17 cellular contexts compared by ENCODE assay signal in the genomic region with DNA sequence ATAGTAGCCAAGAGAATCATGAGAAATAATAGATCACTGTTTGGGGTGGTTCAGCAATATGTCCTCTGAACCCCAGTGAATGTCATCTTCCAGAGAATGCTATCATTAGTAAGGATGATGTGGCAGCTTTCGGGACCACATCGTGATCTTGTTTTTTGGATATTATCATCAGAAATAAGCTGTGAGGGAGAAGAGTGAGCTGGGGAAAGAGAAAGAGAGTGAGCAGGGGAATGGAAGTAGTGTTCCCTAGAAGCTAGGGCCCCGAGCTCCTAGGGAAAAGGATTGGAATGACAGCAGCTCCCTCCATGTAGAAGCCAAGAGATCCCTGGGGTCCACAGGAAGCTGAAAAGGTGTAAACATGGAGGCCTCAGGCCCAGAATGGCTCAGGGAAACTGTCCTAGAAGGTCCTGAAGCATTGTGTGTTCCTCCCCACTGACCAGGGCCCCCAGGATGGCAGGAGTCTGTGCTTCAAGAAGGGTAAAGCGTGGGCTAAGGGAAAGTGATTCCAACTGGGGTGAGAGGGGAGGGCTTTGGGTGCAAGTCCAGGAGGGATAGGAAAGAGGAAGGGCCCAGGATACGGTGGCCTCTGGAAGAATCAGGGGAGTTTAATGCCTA. TPM values are rescaled to one million over a fixed set of nuclear protein-coding genes. Genes with fewer than 3 reads are reported as not detected.
A peak's percentile ranks its signal among the peaks of the same experiment; 100 is the strongest.
DNase-seq lines count a peak whose midpoint lies in the region; ATAC-seq and TF ChIP-seq lines count a peak whose summit lies in the region.
"Had no signal": no experiment of that assay in that cellular context is flagged by ENCODE, and none has a peak within 500 bp of the region (broad histone marks: within the 10 kb centered on the region; RNA-seq: fewer than 3 reads in every experiment).

No MANE protein-coding gene starts in this region.

- in situ Hi-C loops in transverse colon (cut with MboI; ENCODE audit: low pct_ligation_motif_present in 1 of 4, low pct_unique_long_range_greater_than_20kb in 1 of 4, low sequenced_read_pairs in 3 of 4): no loop called here

- no peak for ATAC-seq in activated naive CD8-positive, alpha-beta T cell treated with anti-CD3 and anti-CD28 coated beads, Interleukin-2, amount 10 ng/mL, durations not matched to agents 7 days and 5 days (ENCODE audit: low read depth)
- ATAC-seq in activated T-helper 17 cell treated with anti-CD3 and anti-CD28 coated beads, Interleukin-2, amount 50 U/mL, for 72 hours (replicated peaks): no peak
- ATAC-seq in naive thymus-derived CD8-positive, alpha-beta T cell: no peak
- no peak for ATAC-seq in GM18502 (IDR thresholded peaks at IDR 0.05; ENCODE audit: poor library complexity, unreplicated experiment)
- ATAC-seq: esophagus mucosa had no signal

- no peak for DNase-seq in activated naive CD8-positive, alpha-beta T cell treated with anti-CD3 and anti-CD28 coated beads, Interleukin-2, amount 10 ng/mL, durations not matched to agents 7 days and 5 days
- no peak for DNase-seq in activated naive CD8-positive, alpha-beta T cell treated with anti-CD3 and anti-CD28 coated beads for 36 hours
- DNase-seq in naive thymus-derived CD8-positive, alpha-beta T cell: no peak
- DNase-seq in transverse colon (peak; percentile 4), WERI-Rb-1 (no peak), OCI-M1 (lab: John Stamatoyannopoulos, UW) (no peak)
- DNase-seq: activated gamma-delta T cell, GDM1, HCEC 1CT, immature natural killer cell, mammary epithelial cell, NCI-H1105, NCI-H2171 treated with DMSO at 0.1 percent for 48 hours had no signal

- H3K27me3 ChIP-seq in transverse colon: no peaks in the 10 kb centered on the region
- H3K27me3 ChIP-seq in WERI-Rb-1 (ENCODE audit: insufficient read depth, low read depth, severe bottlenecking): no peaks in the 10 kb centered on the region

- TF ChIP-seq POLR2A in transverse colon (IDR thresholded peaks at IDR 0.05): no peak

- intact Hi-C loops in transverse colon (cut with DNase I; ENCODE audit: low total_unique reads): no loop called here

- POLR2A ChIA-PET in activated naive CD8-positive, alpha-beta T cell treated with anti-CD3 and anti-CD28 coated beads, Interleukin-2, amount 10 ng/mL, durations not matched to agents 7 days and 5 days (lab: Charles Lee): interaction anchor here (1.0 to 1.9 kb wide), 3 partner anchors 8 to 56 kb away, joined by 3 to 5 read pairs (median 5); no protein-coding TSS in a partner anchor
- POLR2A ChIA-PET in naive thymus-derived CD8-positive, alpha-beta T cell (lab: Charles Lee): interaction anchor here (1.3 to 12.4 kb wide), 4 partner anchors 15 to 93 kb away, joined by 4 to 208 read pairs (median 68); a partner anchor contains a TSS

- H3K4me1 ChIP-seq in transverse colon: peaks cover 17 to 73% (median 32%) of the 10 kb centered on the region in 4 donors

- peaks cover 56% of the 10 kb centered on the region for H3K4me1 Mint-ChIP-seq in activated naive CD8-positive, alpha-beta T cell treated with anti-CD3 and anti-CD28 coated beads, Interleukin-2, amount 10 ng/mL, durations not matched to agents 7 days and 5 days
- peaks cover 56% of the 10 kb centered on the region for H3K4me1 Mint-ChIP-seq in activated naive CD8-positive, alpha-beta T cell treated with anti-CD3 and anti-CD28 coated beads for 36 hours
- peaks cover 34% of the 10 kb centered on the region for H3K4me1 Mint-ChIP-seq in activated T-helper 17 cell treated with anti-CD3 and anti-CD28 coated beads, Interleukin-2, amount 50 U/mL, for 72 hours
- H3K4me1 Mint-ChIP-seq in naive thymus-derived CD8-positive, alpha-beta T cell: peaks cover 28 to 86% (median 75%) of the 10 kb centered on the region in 4 donors

- H3K4me3 Mint-ChIP-seq in activated naive CD8-positive, alpha-beta T cell treated with anti-CD3 and anti-CD28 coated beads, Interleukin-2, amount 10 ng/mL, durations not matched to agents 7 days and 5 days: no peak overlapping the region
- H3K4me3 Mint-ChIP-seq in activated naive CD8-positive, alpha-beta T cell treated with anti-CD3 and anti-CD28 coated beads for 36 hours: no peak overlapping the region
- H3K4me3 Mint-ChIP-seq in activated T-helper 17 cell treated with anti-CD3 and anti-CD28 coated beads, Interleukin-2, amount 50 U/mL, for 72 hours: no peak overlapping the region
- H3K4me3 Mint-ChIP-seq in naive thymus-derived CD8-positive, alpha-beta T cell: no peak overlapping the region
- H3K4me3 Mint-ChIP-seq: IgD-negative memory B cell, immature natural killer cell had no signal

- H3K9me3 Mint-ChIP-seq in activated naive CD8-positive, alpha-beta T cell treated with anti-CD3 and anti-CD28 coated beads, Interleukin-2, amount 10 ng/mL, durations not matched to agents 7 days and 5 days: no peaks in the 10 kb centered on the region
- no peaks in the 10 kb centered on the region for H3K9me3 Mint-ChIP-seq in activated naive CD8-positive, alpha-beta T cell treated with anti-CD3 and anti-CD28 coated beads for 36 hours
- H3K9me3 Mint-ChIP-seq in activated T-helper 17 cell treated with anti-CD3 and anti-CD28 coated beads, Interleukin-2, amount 50 U/mL, for 72 hours: no peaks in the 10 kb centered on the region
- no peaks in the 10 kb centered on the region for H3K9me3 Mint-ChIP-seq in naive thymus-derived CD8-positive, alpha-beta T cell
- H3K9me3 Mint-ChIP-seq: immature natural killer cell had no signal

- TF ChIP-seq CTCF in transverse colon (IDR thresholded peaks at IDR 0.05) (no peak), WERI-Rb-1 (IDR thresholded peaks at IDR 0.05; ENCODE audit: low read depth, low read length) (no peak)

- peak overlapping the region; percentile 30 for H3K27ac Mint-ChIP-seq in activated naive CD8-positive, alpha-beta T cell treated with anti-CD3 and anti-CD28 coated beads, Interleukin-2, amount 10 ng/mL, durations not matched to agents 7 days and 5 days
- H3K27ac Mint-ChIP-seq in activated naive CD8-positive, alpha-beta T cell treated with anti-CD3 and anti-CD28 coated beads for 36 hours: no peak overlapping the region
- H3K27ac Mint-ChIP-seq in activated T-helper 17 cell treated with anti-CD3 and anti-CD28 coated beads, Interleukin-2, amount 50 U/mL, for 72 hours: peak overlapping the region; percentile 73
- peak overlapping the region in 9 of 10 donors; percentile 1 to 97 (median 71) for H3K27ac Mint-ChIP-seq in naive thymus-derived CD8-positive, alpha-beta T cell
- H3K27ac Mint-ChIP-seq: IgD-negative memory B cell had no signal

- WGBS in transverse colon (ENCODE audit: low coverage in 1 of 2), 2 donors: 85 to 97% methylated on average over 3 to 5 of the region's 5 CpGs

- no peaks in the 10 kb centered on the region for H3K27me3 Mint-ChIP-seq in activated naive CD8-positive, alpha-beta T cell treated with anti-CD3 and anti-CD28 coated beads, Interleukin-2, amount 10 ng/mL, durations not matched to agents 7 days and 5 days
- no peaks in the 10 kb centered on the region for H3K27me3 Mint-ChIP-seq in activated naive CD8-positive, alpha-beta T cell treated with anti-CD3 and anti-CD28 coated beads for 36 hours
- no peaks in the 10 kb centered on the region for H3K27me3 Mint-ChIP-seq in activated T-helper 17 cell treated with anti-CD3 and anti-CD28 coated beads, Interleukin-2, amount 50 U/mL, for 72 hours
- no peaks in the 10 kb centered on the region for H3K27me3 Mint-ChIP-seq in naive thymus-derived CD8-positive, alpha-beta T cell
- H3K27me3 Mint-ChIP-seq: IgD-negative memory B cell had no signal

- H3K36me3 Mint-ChIP-seq in activated naive CD8-positive, alpha-beta T cell treated with anti-CD3 and anti-CD28 coated beads, Interleukin-2, amount 10 ng/mL, durations not matched to agents 7 days and 5 days: no peaks in the 10 kb centered on the region
- H3K36me3 Mint-ChIP-seq in activated naive CD8-positive, alpha-beta T cell treated with anti-CD3 and anti-CD28 coated beads for 36 hours: no peaks in the 10 kb centered on the region
- no peaks in the 10 kb centered on the region for H3K36me3 Mint-ChIP-seq in activated T-helper 17 cell treated with anti-CD3 and anti-CD28 coated beads, Interleukin-2, amount 50 U/mL, for 72 hours (ENCODE audit: low read depth)
- H3K36me3 Mint-ChIP-seq in naive thymus-derived CD8-positive, alpha-beta T cell: no peaks in the 10 kb centered on the region
- H3K36me3 Mint-ChIP-seq: IgD-negative memory B cell, immature natural killer cell had no signal

- H3K27ac ChIP-seq in transverse colon: no peak overlapping the region
- H3K27ac ChIP-seq in WERI-Rb-1: no peak overlapping the region

- TF ChIP-seq EP300 in transverse colon (IDR thresholded peaks at IDR 0.05; ENCODE audit: low read depth): no peak

- H3K4me3 ChIP-seq in transverse colon: no peak overlapping the region
- H3K4me3 ChIP-seq in WERI-Rb-1 (ENCODE audit: low read depth, low read length): no peak overlapping the region

- no peaks in the 10 kb centered on the region for H3K9me3 ChIP-seq in transverse colon
- H3K9me3 ChIP-seq in WERI-Rb-1 (ENCODE audit: severe bottlenecking): no peaks in the 10 kb centered on the region

- no peaks in the 10 kb centered on the region for H3K36me3 ChIP-seq in transverse colon
- no peaks in the 10 kb centered on the region for H3K36me3 ChIP-seq in WERI-Rb-1

RNA-seq across cellular contexts. Expression of a gene that starts 56.6 kb away (rescaled TPM):
- total RNA-seq in activated naive CD8-positive, alpha-beta T cell treated with anti-CD3 and anti-CD28 coated beads, Interleukin-2, amount 10 ng/mL, durations not matched to agents 7 days and 5 days: 100 to 1,000 TPM; 230 to 252 TPM
- total RNA-seq in activated naive CD8-positive, alpha-beta T cell treated with anti-CD3 and anti-CD28 coated beads for 36 hours: 100 to 1,000 TPM; 110 to 111 TPM
- 100 to 1,000 TPM; 101 to 119 TPM for total RNA-seq in activated T-helper 17 cell treated with anti-CD3 and anti-CD28 coated beads, Interleukin-2, amount 50 U/mL, for 72 hours
- total RNA-seq in naive thymus-derived CD8-positive, alpha-beta T cell: 100 to 1,000 TPM; 240 to 244 TPM
- 100 to 1,000 TPM in 1 of 3 donors, 10 to 100 TPM in 2; 70.1 to 102 (median 93.7) TPM for polyA plus RNA-seq in naive thymus-derived CD8-positive, alpha-beta T cell
- total RNA-seq in transverse colon: 10 to 100 TPM; 39.0 to 81.2 (median 68.8) TPM
